ENCODE assay signal across 13 cellular contexts in the genomic region with DNA sequence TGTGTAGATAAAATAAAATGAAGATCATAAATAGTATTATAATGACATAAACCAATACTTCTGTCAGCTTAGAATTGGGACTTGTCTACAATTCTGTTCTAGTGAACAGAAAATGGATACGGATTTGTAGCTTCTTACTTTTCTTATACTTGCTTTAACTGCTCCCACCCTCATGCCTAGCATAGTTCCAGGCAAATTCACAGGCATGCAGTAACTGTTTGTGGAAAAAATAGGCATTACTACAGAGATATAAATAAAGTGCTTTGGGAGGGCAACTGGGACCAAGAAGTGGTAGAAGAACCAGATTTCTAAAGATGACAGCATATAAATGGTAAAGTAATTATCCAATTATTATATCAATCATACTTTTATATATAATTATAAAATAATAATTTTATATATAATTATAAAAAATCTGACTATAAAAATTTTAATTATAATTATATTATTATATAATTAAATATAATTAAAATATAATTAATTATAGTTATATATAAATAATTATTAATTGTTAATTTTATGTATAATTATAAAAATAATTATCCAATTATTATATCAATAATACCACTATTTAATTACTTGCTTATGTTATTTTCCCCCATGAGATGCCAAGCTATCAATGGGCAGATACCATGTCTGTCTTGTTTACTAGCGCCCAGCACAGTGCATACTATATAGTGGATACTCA.
"Had no signal": no experiment of that assay in that cellular context is flagged by ENCODE, and none has a peak within 500 bp of the region (broad histone marks: within the 10 kb centered on the region; RNA-seq: fewer than 3 reads in every experiment).

No MANE protein-coding gene starts in this region.

- DNase-seq: activated CD4-positive, alpha-beta memory T cell treated with anti-CD3 and anti-CD28 coated beads, Interleukin-2, amount 10 ng/mL, durations not matched to agents 7 days and 5 days; activated CD4-positive, alpha-beta T cell treated with anti-CD3 and anti-CD28 coated beads for 1 hour; activated gamma-delta T cell; activated T-cell treated with anti-CD3 and anti-CD28 coated beads, Interleukin-2, amount 50 U/mL, for 48 hours; hippocampal formation; naive thymus-derived CD8-positive, alpha-beta T cell; right cardiac atrium; spleen; stimulated activated naive CD4-positive, alpha-beta T cell; SW 1271; upper lobe of right lung had no signal

- H3K4me3 ChIP-seq: lung, spleen, upper lobe of right lung had no signal

- H3K27me3 ChIP-seq: spleen, upper lobe of right lung had no signal

- ATAC-seq: naive thymus-derived CD8-positive, alpha-beta T cell; right cardiac atrium; upper lobe of right lung had no signal

- H3K27ac ChIP-seq: spleen, upper lobe of right lung had no signal

- H3K9me3 ChIP-seq: spleen, upper lobe of right lung had no signal

- FAIRE-seq: bronchial epithelial cell had no signal

- H3K36me3 ChIP-seq: spleen, upper lobe of right lung had no signal
